Comparison of ENCODE assay signal across 22 cellular contexts in the genomic region with DNA sequence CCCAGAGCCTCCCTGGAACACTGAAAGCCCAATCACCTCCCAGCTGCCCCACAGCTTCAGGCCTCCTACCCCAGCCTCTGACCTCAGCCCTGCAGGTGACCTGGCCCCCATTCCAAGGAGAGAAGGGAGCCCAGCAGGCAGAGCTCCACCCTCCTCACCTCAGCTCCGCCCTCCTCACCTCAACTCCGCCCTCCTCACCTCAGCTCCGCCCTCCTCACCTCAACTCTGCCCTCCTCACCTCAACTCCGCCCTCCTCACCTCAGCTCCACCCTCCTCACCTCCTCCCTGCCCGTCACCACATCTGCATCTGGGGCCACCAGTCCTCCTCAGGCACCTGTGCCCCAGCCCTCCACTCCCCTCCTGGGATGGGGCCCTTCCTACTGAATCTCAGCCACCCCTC.
"Had no signal": no experiment of that assay in that cellular context is flagged by ENCODE, and none has a peak within 500 bp of the region (broad histone marks: within the 10 kb centered on the region; RNA-seq: fewer than 3 reads in every experiment).

No MANE protein-coding gene starts in this region.

- H3K4me1 ChIP-seq: gastrocnemius medialis, parathyroid adenoma, sigmoid colon had no signal

- ATAC-seq: activated naive CD8-positive, alpha-beta T cell treated with anti-CD3 and anti-CD28 coated beads, Interleukin-2, amount 50 U/mL, for 24 hours; gastrocnemius medialis; heart left ventricle; natural killer cell; upper lobe of right lung had no signal

- H3K36me3 ChIP-seq: brain microvascular endothelial cell, gastrocnemius medialis, heart left ventricle, neutrophil, sigmoid colon, upper lobe of right lung had no signal

- H3K36me3 Mint-ChIP-seq: natural killer cell had no signal

- H3K27ac ChIP-seq: brain microvascular endothelial cell, gastrocnemius medialis, heart left ventricle, neutrophil, parathyroid adenoma, sigmoid colon, upper lobe of right lung had no signal

- H2AFZ ChIP-seq: parathyroid adenoma had no signal

- H3K79me2 ChIP-seq: parathyroid adenoma had no signal

- H3K9ac ChIP-seq: parathyroid adenoma had no signal

- H3K4me3 ChIP-seq: dorsolateral prefrontal cortex, gastrocnemius medialis, heart left ventricle, sigmoid colon, upper lobe of right lung had no signal

- H3K4me3 Mint-ChIP-seq: activated CD4-positive, alpha-beta T cell treated with anti-CD3 and anti-CD28 coated beads, Interleukin-2, amount 10 ng/mL, durations not matched to agents 7 days and 5 days; activated naive CD4-positive, alpha-beta T cell treated with anti-CD3 and anti-CD28 coated beads, Interleukin-2, amount 10 ng/mL, durations not matched to agents 7 days and 5 days; activated naive CD8-positive, alpha-beta T cell treated with anti-CD3 and anti-CD28 coated beads, Interleukin-2, amount 50 U/mL, for 24 hours; activated T-cell treated with anti-CD3 and anti-CD28 coated beads, Interleukin-2, amount 50 U/mL, for 24 hours; natural killer cell had no signal

- H3K9me3 Mint-ChIP-seq: activated naive CD4-positive, alpha-beta T cell treated with anti-CD3 and anti-CD28 coated beads, Interleukin-2, amount 10 ng/mL, durations not matched to agents 7 days and 5 days; activated naive CD8-positive, alpha-beta T cell treated with anti-CD3 and anti-CD28 coated beads, Interleukin-2, amount 50 U/mL, for 24 hours; activated T-cell treated with anti-CD3 and anti-CD28 coated beads, Interleukin-2, amount 50 U/mL, for 24 hours; natural killer cell had no signal

- H3K27ac Mint-ChIP-seq: activated CD4-positive, alpha-beta T cell treated with anti-CD3 and anti-CD28 coated beads, Interleukin-2, amount 10 ng/mL, durations not matched to agents 7 days and 5 days; activated naive CD4-positive, alpha-beta T cell treated with anti-CD3 and anti-CD28 coated beads, Interleukin-2, amount 10 ng/mL, durations not matched to agents 7 days and 5 days; activated naive CD8-positive, alpha-beta T cell treated with anti-CD3 and anti-CD28 coated beads, Interleukin-2, amount 50 U/mL, for 24 hours; activated T-cell treated with anti-CD3 and anti-CD28 coated beads, Interleukin-2, amount 50 U/mL, for 24 hours had no signal

- H3K27me3 Mint-ChIP-seq: activated CD4-positive, alpha-beta T cell treated with anti-CD3 and anti-CD28 coated beads, Interleukin-2, amount 10 ng/mL, durations not matched to agents 7 days and 5 days; activated naive CD8-positive, alpha-beta T cell treated with anti-CD3 and anti-CD28 coated beads, Interleukin-2, amount 50 U/mL, for 24 hours; activated T-cell treated with anti-CD3 and anti-CD28 coated beads, Interleukin-2, amount 50 U/mL, for 24 hours had no signal

- FAIRE-seq: colon, endometrium had no signal

- H3K27me3 ChIP-seq: brain microvascular endothelial cell, dorsolateral prefrontal cortex, upper lobe of right lung had no signal

- DNase-seq: activated CD4-positive, alpha-beta T cell treated with anti-CD3 and anti-CD28 coated beads, Interleukin-2, amount 10 ng/mL, durations not matched to agents 7 days and 5 days; activated CD4-positive, CD25-positive, alpha-beta regulatory T cell; activated effector memory CD4-positive, alpha-beta T cell treated with Interleukin-2 at 50 U/mL for 16 hours; activated naive CD4-positive, alpha-beta T cell treated with anti-CD3 and anti-CD28 coated beads, Interleukin-2, amount 10 ng/mL, durations not matched to agents 7 days and 5 days; activated naive CD8-positive, alpha-beta T cell treated with anti-CD3 and anti-CD28 coated beads, Interleukin-2, amount 50 U/mL, for 24 hours; activated T-cell treated with anti-CD3 and anti-CD28 coated beads, Interleukin-2, amount 50 U/mL, for 24 hours; aorta; brain microvascular endothelial cell; central memory CD4-positive, alpha-beta T cell; dorsolateral prefrontal cortex; gastrocnemius medialis; heart left ventricle; mesenchymal stem cell; natural killer cell; sigmoid colon; stimulated activated CD4-positive, alpha-beta T cell treated with anti-CD3 and anti-CD28 coated beads, Interleukin-4, amount 100 ng/mL, for 4 hours; stimulated activated naive CD4-positive, alpha-beta T cell; upper lobe of right lung had no signal

- H3K9me3 ChIP-seq: gastrocnemius medialis, heart left ventricle, neutrophil, sigmoid colon, upper lobe of right lung had no signal
